Comparison of ENCODE assay signal across 22 cellular contexts in genomic region chr15:60346653-60347052, GRCh38. TPM values are rescaled to one million over a fixed set of nuclear protein-coding genes. Genes with fewer than 3 reads are reported as not detected.
DNase-seq lines count a peak whose midpoint lies in the region; ATAC-seq, FAIRE-seq and TF ChIP-seq lines count a peak whose summit lies in the region.
"Had no signal": no experiment of that assay in that cellular context is flagged by ENCODE, and none has a peak within 500 bp of the region (broad histone marks: within the 10 kb centered on the region; RNA-seq: fewer than 3 reads in every experiment).

No MANE protein-coding gene starts in this region.

- no peaks in the 10 kb centered on the region for H4K20me1 ChIP-seq in endothelial cell of umbilical vein (replicated peaks; ENCODE audit: control insufficient read depth, extremely low read depth, insufficient read depth, low read length)
- no peaks in the 10 kb centered on the region for H4K20me1 ChIP-seq in neural progenitor cell (ENCODE audit: low read depth)

- H3K27me3 ChIP-seq in endothelial cell of umbilical vein (ENCODE audit: control insufficient read depth in 2 of 2, insufficient read depth in 2 of 2, low read length in 2 of 2): no peaks in the 10 kb centered on the region
- H3K27me3 ChIP-seq in neural progenitor cell: no peaks in the 10 kb centered on the region

- no peak for TF ChIP-seq CTCF in activated CD8-positive, alpha-beta T cell treated with anti-CD3 and anti-CD28 coated beads for 36 hours (IDR thresholded peaks at IDR 0.05)
- TF ChIP-seq CTCF in endothelial cell of umbilical vein (IDR thresholded peaks at IDR 0.05; ENCODE audit: extremely low read depth in 1 of 2, insufficient read depth in 1 of 2, low read depth in 1 of 2, low read length in 2 of 2) (no peak), neural progenitor cell (IDR thresholded peaks at IDR 0.05) (no peak)

- no peaks in the 10 kb centered on the region for H3K27me3 Mint-ChIP-seq in activated CD8-positive, alpha-beta T cell treated with anti-CD3 and anti-CD28 coated beads, Interleukin-2, amount 10 ng/mL, durations not matched to agents 7 days and 5 days (ENCODE audit: low read depth)
- no peaks in the 10 kb centered on the region for H3K27me3 Mint-ChIP-seq in activated CD8-positive, alpha-beta T cell treated with anti-CD3 and anti-CD28 coated beads for 36 hours
- H3K27me3 Mint-ChIP-seq in neural progenitor cell (ENCODE audit: insufficient read depth, low read depth): peaks cover 7% of the 10 kb centered on the region
- H3K27me3 Mint-ChIP-seq: CD4-positive, alpha-beta T cell had no signal

- peak overlapping the region; percentile 25 for H3K27ac Mint-ChIP-seq in activated CD8-positive, alpha-beta T cell treated with anti-CD3 and anti-CD28 coated beads, Interleukin-2, amount 10 ng/mL, durations not matched to agents 7 days and 5 days
- H3K27ac Mint-ChIP-seq in activated CD8-positive, alpha-beta T cell treated with anti-CD3 and anti-CD28 coated beads for 36 hours: no peak overlapping the region
- H3K27ac Mint-ChIP-seq in neural progenitor cell: peak overlapping the region; percentile 10
- H3K27ac Mint-ChIP-seq: CD4-positive, alpha-beta T cell had no signal

- CTCF ChIA-PET in activated CD8-positive, alpha-beta T cell treated with anti-CD3 and anti-CD28 coated beads, Interleukin-2, amount 10 ng/mL, durations not matched to agents 7 days and 5 days (lab: Charles Lee): no interaction called here
- CTCF ChIA-PET in activated CD8-positive, alpha-beta T cell treated with anti-CD3 and anti-CD28 coated beads for 36 hours (lab: Charles Lee): interaction anchor here (1.0 to 1.7 kb wide), 2 partner anchors 18 to 97 kb away, joined by 3 to 4 read pairs; no protein-coding TSS in a partner anchor
- CTCF ChIA-PET in endothelial cell of umbilical vein (lab: Charles Lee): interaction anchor here (1.4 kb wide), 1 partner anchor 13 kb away, joined by 4 read pairs; no protein-coding TSS in a partner anchor

- no peak overlapping the region for H3K4me3 Mint-ChIP-seq in activated CD8-positive, alpha-beta T cell treated with anti-CD3 and anti-CD28 coated beads, Interleukin-2, amount 10 ng/mL, durations not matched to agents 7 days and 5 days
- no peak overlapping the region for H3K4me3 Mint-ChIP-seq in activated CD8-positive, alpha-beta T cell treated with anti-CD3 and anti-CD28 coated beads for 36 hours
- no peak overlapping the region for H3K4me3 Mint-ChIP-seq in neural progenitor cell
- H3K4me3 Mint-ChIP-seq: CD4-positive, alpha-beta T cell had no signal

- no TSS peak for BruUV-seq in endothelial cell of umbilical vein (replicated peaks; lab: Mats Ljungman, UMichigan)

- peaks cover 51% of the 10 kb centered on the region for H3K36me3 Mint-ChIP-seq in activated CD8-positive, alpha-beta T cell treated with anti-CD3 and anti-CD28 coated beads, Interleukin-2, amount 10 ng/mL, durations not matched to agents 7 days and 5 days (ENCODE audit: low read depth)
- peaks cover 10% of the 10 kb centered on the region for H3K36me3 Mint-ChIP-seq in activated CD8-positive, alpha-beta T cell treated with anti-CD3 and anti-CD28 coated beads for 36 hours (ENCODE audit: low read depth)
- H3K36me3 Mint-ChIP-seq in neural progenitor cell: peaks cover 25% of the 10 kb centered on the region

- H3K4me1 ChIP-seq in endothelial cell of umbilical vein (ENCODE audit: control insufficient read depth, extremely low read depth, insufficient read depth, low read length): no peaks in the 10 kb centered on the region
- peaks cover 11% of the 10 kb centered on the region for H3K4me1 ChIP-seq in neural progenitor cell

- intact Hi-C loops in activated CD8-positive, alpha-beta T cell treated with anti-CD3 and anti-CD28 coated beads for 36 hours (cut with micrococcal nuclease): no loop called here
- intact Hi-C loops in endothelial cell of umbilical vein (cut with micrococcal nuclease): no loop called here

- H3K79me2 ChIP-seq in endothelial cell of umbilical vein (ENCODE audit: control insufficient read depth, insufficient read depth, low read length) (peaks cover 2% of the 10 kb centered on the region), neural progenitor cell (ENCODE audit: low read depth) (no peaks in the 10 kb centered on the region)

- H3K9me1 ChIP-seq in endothelial cell of umbilical vein (replicated peaks; ENCODE audit: control insufficient read depth, extremely low read depth, insufficient read depth, low read length): no peaks in the 10 kb centered on the region

- TF ChIP-seq POLR2A in endothelial cell of umbilical vein (IDR thresholded peaks at IDR 0.05; ENCODE audit: low read depth, low read length): peak; percentile 24

- no peak for DNase-seq in activated CD8-positive, alpha-beta T cell treated with anti-CD3 and anti-CD28 coated beads, Interleukin-2, amount 10 ng/mL, durations not matched to agents 7 days and 5 days
- DNase-seq in activated CD8-positive, alpha-beta T cell treated with anti-CD3 and anti-CD28 coated beads for 36 hours: no peak
- DNase-seq in endothelial cell of umbilical vein (ENCODE audit: low read depth, low spot score) (no peak), neural progenitor cell (ENCODE audit: low spot score) (no peak), GM19239 (ENCODE audit: insufficient read length, low spot score) (no peak), middle frontal gyrus (ENCODE audit: extremely low spot score, low spot score) (no peak)
- no peak for DNase-seq in stimulated activated CD4-positive, alpha-beta T cell treated with anti-CD3 and anti-CD28 coated beads, Interleukin-4, amount 100 ng/mL, for 24 hours
- DNase-seq: CD4-positive, alpha-beta T cell; DMS53; EL; GOT3; NCI-H1417; NCI-H187; NCI-H2227 treated with DMSO at 0.1 percent for 48 hours; NCI-H510A treated with DMSO at 0.1 percent for 48 hours; NCI-H774; PC-3; SW 1271 had no signal

- H3K36me3 ChIP-seq in endothelial cell of umbilical vein (ENCODE audit: control insufficient read depth in 2 of 2, extremely low read depth in 1 of 2, insufficient read depth in 2 of 2, low read length in 2 of 2): peaks cover 48 to 50% of the 10 kb centered on the region in 2 experiments
- no peaks in the 10 kb centered on the region for H3K36me3 ChIP-seq in neural progenitor cell

- no peak overlapping the region for H3K4me2 ChIP-seq in endothelial cell of umbilical vein (ENCODE audit: insufficient read depth, low read length)
- no peak overlapping the region for H3K4me2 ChIP-seq in neural progenitor cell

- ATAC-seq in activated CD8-positive, alpha-beta T cell treated with anti-CD3 and anti-CD28 coated beads, Interleukin-2, amount 10 ng/mL, durations not matched to agents 7 days and 5 days: no peak
- ATAC-seq in activated CD8-positive, alpha-beta T cell treated with anti-CD3 and anti-CD28 coated beads for 36 hours: no peak
- ATAC-seq in GM21737 (IDR thresholded peaks at IDR 0.05; ENCODE audit: unreplicated experiment): no peak
- ATAC-seq: GM12878, PC-3, Right ventricle myocardium inferior had no signal

- H3K9me3 Mint-ChIP-seq in activated CD8-positive, alpha-beta T cell treated with anti-CD3 and anti-CD28 coated beads, Interleukin-2, amount 10 ng/mL, durations not matched to agents 7 days and 5 days (ENCODE audit: insufficient read depth): no peaks in the 10 kb centered on the region
- no peaks in the 10 kb centered on the region for H3K9me3 Mint-ChIP-seq in activated CD8-positive, alpha-beta T cell treated with anti-CD3 and anti-CD28 coated beads for 36 hours
- H3K9me3 Mint-ChIP-seq in neural progenitor cell: no peaks in the 10 kb centered on the region
- H3K9me3 Mint-ChIP-seq: CD4-positive, alpha-beta T cell had no signal

- dilution Hi-C loops in endothelial cell of umbilical vein (cut with MboI; ENCODE audit: extremely low pct_ligation_motif_present, low sequenced_read_pairs): no loop called here

- H3K27ac ChIP-seq in endothelial cell of umbilical vein (ENCODE audit: insufficient read depth, low read depth, low read length): no peak overlapping the region
- H3K27ac ChIP-seq in neural progenitor cell: no peak overlapping the region
- H3K27ac ChIP-seq: 22Rv1 had no signal

- no peaks in the 10 kb centered on the region for H3F3A ChIP-seq in neural progenitor cell (ENCODE audit: low read depth)

- POLR2A ChIA-PET in activated CD8-positive, alpha-beta T cell treated with anti-CD3 and anti-CD28 coated beads, Interleukin-2, amount 10 ng/mL, durations not matched to agents 7 days and 5 days (lab: Charles Lee): no interaction called here
- POLR2A ChIA-PET in activated CD8-positive, alpha-beta T cell treated with anti-CD3 and anti-CD28 coated beads for 36 hours (lab: Charles Lee): interaction anchor here (0.5 to 0.6 kb wide), 2 partner anchors 185 to 323 kb away, joined by 3 read pairs; no protein-coding TSS in a partner anchor
- POLR2A ChIA-PET in endothelial cell of umbilical vein (lab: Charles Lee): no interaction called here

- no peak for FAIRE-seq in endothelial cell of umbilical vein (lab: Jason Lieb, UNC)
- FAIRE-seq in GM19239 (lab: Jason Lieb, UNC): no peak
- FAIRE-seq: GM12878 had no signal

- no peaks in the 10 kb centered on the region for H3K9me3 ChIP-seq in endothelial cell of umbilical vein (replicated peaks; ENCODE audit: control insufficient read depth, insufficient read depth, low read length)
- H3K9me3 ChIP-seq in neural progenitor cell (ENCODE audit: low read depth): no peaks in the 10 kb centered on the region

- H3K9ac ChIP-seq in endothelial cell of umbilical vein (replicated peaks; ENCODE audit: extremely low read depth, insufficient read depth, low read length) (no peak overlapping the region), neural progenitor cell (no peak overlapping the region)

- no peaks in the 10 kb centered on the region for H3K4me1 Mint-ChIP-seq in activated CD8-positive, alpha-beta T cell treated with anti-CD3 and anti-CD28 coated beads, Interleukin-2, amount 10 ng/mL, durations not matched to agents 7 days and 5 days (ENCODE audit: low read depth)
- H3K4me1 Mint-ChIP-seq in activated CD8-positive, alpha-beta T cell treated with anti-CD3 and anti-CD28 coated beads for 36 hours (ENCODE audit: low read depth): no peaks in the 10 kb centered on the region
- H3K4me1 Mint-ChIP-seq in neural progenitor cell: peaks cover 21% of the 10 kb centered on the region

- no peak overlapping the region for H2AFZ ChIP-seq in endothelial cell of umbilical vein (ENCODE audit: low read depth, low read length)
- H2AFZ ChIP-seq in neural progenitor cell (replicated peaks): no peak overlapping the region

- H3K4me3 ChIP-seq in endothelial cell of umbilical vein (replicated peaks in 1 of 3; ENCODE audit: insufficient read depth in 1 of 3, low read depth in 1 of 3, low read length in 3 of 3): no peak overlapping the region
- no peak overlapping the region for H3K4me3 ChIP-seq in neural progenitor cell
- H3K4me3 ChIP-seq: GM12878 had no signal

RNA-seq across cellular contexts. Expression of gene ANXA2, which starts 51.1 kb away (rescaled TPM):
- total RNA-seq in activated CD8-positive, alpha-beta T cell treated with anti-CD3 and anti-CD28 coated beads, Interleukin-2, amount 10 ng/mL, durations not matched to agents 7 days and 5 days: 100 to 1,000 TPM; 368 to 375 TPM
- total RNA-seq in activated CD8-positive, alpha-beta T cell treated with anti-CD3 and anti-CD28 coated beads for 36 hours: 10 to 100 TPM; 57.9 to 60.2 TPM
- total RNA-seq in endothelial cell of umbilical vein (2,636 and 2,725 TPM in 2 replicates), neural progenitor cell (ENCODE audit: low replicate concordance) (20.1 and 21.8 TPM in 2 replicates)
- 2,745 and 3,299 TPM in 2 replicates for polyA plus RNA-seq in endothelial cell of umbilical vein
- polyA plus RNA-seq in endothelial cell of umbilical vein (2011; cell fraction: cytosol; rRNA removed): 4,765 and 4,884 TPM in 2 replicates
- 2,911 and 3,170 TPM in 2 replicates for polyA plus RNA-seq in endothelial cell of umbilical vein (2011; cell fraction: nucleus; rRNA removed)
- 3,482 and 4,382 TPM in 2 replicates for polyA plus RNA-seq in endothelial cell of umbilical vein (2012)
- 3,299 and 3,540 TPM in 2 replicates for polyA minus RNA-seq in endothelial cell of umbilical vein
- 533 TPM for polyA minus RNA-seq in endothelial cell of umbilical vein (2011; cell fraction: cytosol; rRNA and poly(A)+ RNA removed)
- polyA minus RNA-seq in endothelial cell of umbilical vein (2011; cell fraction: nucleus; rRNA and poly(A)+ RNA removed): 990 and 1,101 TPM in 2 replicates

Comparison
In these comparisons a context has a peak if more than half of its experiments do, and no peak if none do; other contexts are left out.
1. RNA of gene ANXA2, which starts 51.1 kb away (total RNA-seq): 2,636 to 2,725 TPM in endothelial cell of umbilical vein and 368 to 375 TPM in activated CD8-positive, alpha-beta T cell treated with anti-CD3 and anti-CD28 coated beads, Interleukin-2, amount 10 ng/mL, durations not matched to agents 7 days and 5 days; 57.9 to 60.2 TPM in activated CD8-positive, alpha-beta T cell treated with anti-CD3 and anti-CD28 coated beads for 36 hours and 20.1 to 21.8 TPM in neural progenitor cell; every median in the first group is over 4 times any median in the second.